Comparison of ENCODE assay signal across 27 cellular contexts in genomic region chr3:49601358-49602048, GRCh38. TPM values are rescaled to one million over a fixed set of nuclear protein-coding genes. Genes with fewer than 3 reads are reported as not detected.
"Had no signal": no experiment of that assay in that cellular context is flagged by ENCODE, and none has a peak within 500 bp of the region (broad histone marks: within the 10 kb centered on the region; RNA-seq: fewer than 3 reads in every experiment).

No MANE protein-coding gene starts in this region.

- H3K27ac ChIP-seq: colonic mucosa, foreskin keratinocyte, heart right ventricle, left ventricle myocardium inferior, neural progenitor cell, right atrium auricular region, spleen, testis, transverse colon, uterus had no signal

- H3K4me3 ChIP-seq: colonic mucosa, heart right ventricle, left ventricle myocardium inferior, lung, neural progenitor cell, right atrium auricular region, spleen, testis, transverse colon, uterus had no signal

- H2AFZ ChIP-seq: neural progenitor cell had no signal

- H3K4me3 Mint-ChIP-seq: activated B cell treated with CpG ODN at 0.5 μM for 24 hours; activated CD8-positive, alpha-beta T cell treated with anti-CD3 and anti-CD28 coated beads for 36 hours; activated T-cell treated with anti-CD3 and anti-CD28 coated beads, Interleukin-2, amount 50 U/mL, for 72 hours; central memory CD8-positive, alpha-beta T cell; natural killer cell; neural progenitor cell; T-helper 2 cell treated with Interferon-gamma antibody and Interleukin-4, amounts not matched to agents 5 μg/mL and 100 μg/mL, for 36 hours had no signal

- H3K36me3 ChIP-seq: colonic mucosa, heart right ventricle, left ventricle myocardium inferior, neural progenitor cell, right atrium auricular region, spleen, transverse colon, uterus had no signal

- H3K27ac Mint-ChIP-seq: activated B cell treated with CpG ODN at 0.5 μM for 24 hours; activated CD8-positive, alpha-beta T cell treated with anti-CD3 and anti-CD28 coated beads for 36 hours; activated T-cell treated with anti-CD3 and anti-CD28 coated beads, Interleukin-2, amount 50 U/mL, for 72 hours; natural killer cell; T-helper 2 cell treated with Interferon-gamma antibody and Interleukin-4, amounts not matched to agents 5 μg/mL and 100 μg/mL, for 36 hours had no signal

- H3K27me3 ChIP-seq: colonic mucosa, foreskin keratinocyte, heart right ventricle, neural progenitor cell, right atrium auricular region, spleen, testis, transverse colon, uterus had no signal

- H3K4me2 ChIP-seq: neural progenitor cell had no signal

- H3K36me3 Mint-ChIP-seq: activated naive CD4-positive, alpha-beta T cell treated with anti-CD3 and anti-CD28 coated beads, Interleukin-2, amount 50 U/mL, for 72 hours; natural killer cell; neural progenitor cell had no signal

- H3K9ac ChIP-seq: neural progenitor cell had no signal

- H3K9me3 ChIP-seq: colonic mucosa, heart right ventricle, left ventricle myocardium inferior, right atrium auricular region, spleen, testis, transverse colon, uterus had no signal

- ATAC-seq: activated CD8-positive, alpha-beta T cell treated with anti-CD3 and anti-CD28 coated beads for 36 hours; activated naive CD4-positive, alpha-beta T cell treated with anti-CD3 and anti-CD28 coated beads, Interleukin-2, amount 50 U/mL, for 72 hours; activated T-cell treated with anti-CD3 and anti-CD28 coated beads, Interleukin-2, amount 50 U/mL, for 72 hours; foreskin keratinocyte; heart right ventricle; natural killer cell had no signal

- H3K4me1 Mint-ChIP-seq: activated B cell treated with CpG ODN at 0.5 μM for 24 hours had no signal

- H3K4me1 ChIP-seq: colonic mucosa, left ventricle myocardium inferior, right atrium auricular region, testis, transverse colon, uterus had no signal

- H3K9me3 Mint-ChIP-seq: activated B cell treated with CpG ODN at 0.5 μM for 24 hours; activated CD8-positive, alpha-beta T cell treated with anti-CD3 and anti-CD28 coated beads for 36 hours; activated naive CD4-positive, alpha-beta T cell treated with anti-CD3 and anti-CD28 coated beads, Interleukin-2, amount 50 U/mL, for 72 hours; activated T-cell treated with anti-CD3 and anti-CD28 coated beads, Interleukin-2, amount 50 U/mL, for 72 hours; central memory CD8-positive, alpha-beta T cell; natural killer cell; neural progenitor cell; T-helper 2 cell treated with Interferon-gamma antibody and Interleukin-4, amounts not matched to agents 5 μg/mL and 100 μg/mL, for 36 hours had no signal

- DNase-seq: activated B cell treated with CpG ODN at 0.5 μM for 24 hours; activated CD4-positive, alpha-beta T cell treated with anti-CD3 and anti-CD28 coated beads, Interleukin-2, amount 50 U/mL, for 1 hour; activated CD8-positive, alpha-beta T cell treated with anti-CD3 and anti-CD28 coated beads for 36 hours; activated naive CD4-positive, alpha-beta T cell; activated T-cell treated with anti-CD3 and anti-CD28 coated beads for 4 hours; activated T-cell treated with anti-CD3 and anti-CD28 coated beads, Interleukin-2, amount 50 U/mL, for 72 hours; colonic mucosa; effector memory CD4-positive, alpha-beta T cell; erythroblast; foreskin keratinocyte; heart right ventricle; left ventricle myocardium inferior; mesendoderm; natural killer cell; occipital lobe; spleen; stimulated activated naive CD4-positive, alpha-beta T cell; testis; transverse colon; uterus had no signal

- H3K27me3 Mint-ChIP-seq: activated CD8-positive, alpha-beta T cell treated with anti-CD3 and anti-CD28 coated beads for 36 hours; central memory CD8-positive, alpha-beta T cell had no signal

RNA-seq across cellular contexts. Expression of gene BSN, which starts 47.2 kb away (rescaled TPM):
- total RNA-seq: bronchial epithelial cell had no signal
